17 cellular contexts compared by ENCODE assay signal in genomic region chr15:93265046-93265658, GRCh38.
A peak's percentile ranks its signal among the peaks of the same experiment; 100 is the strongest.
DNase-seq lines count a peak whose midpoint lies in the region; ATAC-seq, FAIRE-seq and TF ChIP-seq lines count a peak whose summit lies in the region.
"Had no signal": no experiment of that assay in that cellular context is flagged by ENCODE, and none has a peak within 500 bp of the region (broad histone marks: within the 10 kb centered on the region; RNA-seq: fewer than 3 reads in every experiment).

No MANE protein-coding gene starts in this region.

- DNase-seq in COLO668 (lab: John Stamatoyannopoulos, UW; ENCODE audit: unreplicated experiment) (peak; percentile 16), NCI-H1105 (lab: John Stamatoyannopoulos, UW) (peak; percentile 57), SW480 (ENCODE audit: low spot score) (peak; percentile 68), kidney tubule cell (ENCODE audit: low spot score) (peak; percentile 43), germinal center (ENCODE audit: low spot score) (no peak), HTR-8/SVneo (ENCODE audit: insufficient read length, low spot score) (no peak)
- DNase-seq in activated CD4-positive, alpha-beta T cell treated with anti-CD3 and anti-CD28 coated beads for 4 hours: no peak
- DNase-seq: activated naive CD8-positive, alpha-beta T cell treated with anti-CD3 and anti-CD28 coated beads for 36 hours; COR-L47; naive B cell; NCI-H187; NCI-H446 treated with DMSO at 0.1 percent for 48 hours; stimulated activated CD4-positive, alpha-beta T cell treated with anti-CD3 and anti-CD28 coated beads, Interleukin-4, amount 100 ng/mL, for 24 hours; uterus had no signal

- no peak for FAIRE-seq in HTR-8/SVneo (lab: Jason Lieb, UNC)
- FAIRE-seq: G401.6 had no signal

- no peak for ATAC-seq in SK-N-SH treated with all-trans-retinoic acid at 6 μM for 48 hours
- ATAC-seq: WTC11 had no signal

TF ChIP-seq in SK-N-SH treated with all-trans-retinoic acid at 6 μM for 48 hours, 23 proteins besides CTCF, POLR2A, EP300 and RAD21:
- TF ChIP-seq RARB (CRISPR knock-in tag; IDR thresholded peaks at IDR 0.05) (no peak), BACH2 (CRISPR knock-in tag; IDR thresholded peaks at IDR 0.05; ENCODE audit: borderline replicate concordance) (no peak), CSRNP3 (CRISPR knock-in tag; IDR thresholded peaks at IDR 0.05) (no peak), ZNF8 (CRISPR knock-in tag; IDR thresholded peaks at IDR 0.05) (no peak), TCF4 (CRISPR knock-in tag; IDR thresholded peaks at IDR 0.05; ENCODE audit: borderline replicate concordance) (no peak), OSR1 (CRISPR knock-in tag; IDR thresholded peaks at IDR 0.05) (no peak), ZC3H10 (CRISPR knock-in tag; IDR thresholded peaks at IDR 0.05) (no peak)

Comparison
In these comparisons a context has a peak if more than half of its experiments do, and no peak if none do; other contexts are left out.
1. DNase-seq: peak in COLO668 (single experiment), NCI-H1105 (single experiment), SW480 (single experiment) and kidney tubule cell (single experiment); none in activated CD4-positive, alpha-beta T cell treated with anti-CD3 and anti-CD28 coated beads for 4 hours (0 of 2), germinal center (single experiment) and HTR-8/SVneo (single experiment).